1 cellular context compared by ENCODE assay signal in genomic region chr22:50342651-50343540, GRCh38.
TF ChIP-seq lines count a peak whose summit lies in the region.

Gene PPP6R2, plus strand, starts transcription at chr22:50343327. Its CDS starts 50,582 bp downstream, at chr22:50393909.

TF ChIP-seq in HepG2, 621 proteins besides CTCF, POLR2A, EP300 and RAD21 (continued from another document):
- 0 out of 4 replicates have a peak, but pooled peaks of 1 of the 2 experiments have one; percentile 3 for TF ChIP-seq ATF4 (CRISPR knock-in tag; IDR thresholded peaks at IDR 0.05)
- TF ChIP-seq ZNF547 (CRISPR knock-in tag; IDR thresholded peaks at IDR 0.05), result peak; percentile 55; the same call in 1 of the 2 replicates
- TF ChIP-seq ZBTB14 (CRISPR knock-in tag; IDR thresholded peaks at IDR 0.05), result peak; percentile 92
- no peak for TF ChIP-seq ZXDC (CRISPR knock-in tag; IDR thresholded peaks at IDR 0.05)
- no peak for TF ChIP-seq ZMYM3 (CRISPR knock-in tag; IDR thresholded peaks at IDR 0.05)
- peak; percentile 61; the same call in 1 of the 2 replicates for TF ChIP-seq TRAFD1 (CRISPR knock-in tag; IDR thresholded peaks at IDR 0.05; ENCODE audit: borderline replicate concordance)
- 0 out of 2 replicates have a peak, but pooled peaks have one; percentile 34 for TF ChIP-seq ZBED4 (CRISPR knock-in tag; IDR thresholded peaks at IDR 0.05; ENCODE audit: borderline replicate concordance)
- TF ChIP-seq PHB2 (IDR thresholded peaks at IDR 0.05; ENCODE audit: partially characterized antibody), result no peak
- peak; percentile 90 for TF ChIP-seq ZNF770 (CRISPR knock-in tag; IDR thresholded peaks at IDR 0.05)
- TF ChIP-seq BRD4 (CRISPR knock-in tag; IDR thresholded peaks at IDR 0.05), result 0 out of 2 replicates have a peak, but pooled peaks have one; percentile 40
- 0 out of 2 replicates have a peak, but pooled peaks have one; percentile 48 for TF ChIP-seq ZNF343 (CRISPR knock-in tag; IDR thresholded peaks at IDR 0.05)
- 0 out of 2 replicates have a peak, but pooled peaks have one; percentile 10 for TF ChIP-seq KDM3A (CRISPR knock-in tag; IDR thresholded peaks at IDR 0.05; ENCODE audit: low read depth)
- peak; percentile 71; the same call in 1 of the 2 replicates for TF ChIP-seq ZNF773 (CRISPR knock-in tag; IDR thresholded peaks at IDR 0.05; ENCODE audit: borderline replicate concordance)
- TF ChIP-seq MTERF4 (CRISPR knock-in tag; IDR thresholded peaks at IDR 0.05), result no peak
- peak; percentile 44; the same call in 1 of the 2 replicates for TF ChIP-seq POGZ (CRISPR knock-in tag; IDR thresholded peaks at IDR 0.05)
- TF ChIP-seq ZNF441 (CRISPR knock-in tag; IDR thresholded peaks at IDR 0.05; ENCODE audit: borderline replicate concordance), result 0 out of 2 replicates have a peak, but pooled peaks have one; percentile 21
- TF ChIP-seq YEATS4 (CRISPR knock-in tag; IDR thresholded peaks at IDR 0.05; ENCODE audit: borderline replicate concordance), result peak; percentile 8; the same call in 1 of the 2 replicates
- TF ChIP-seq POLR2AphosphoS5 (IDR thresholded peaks at IDR 0.05; ENCODE audit: low read depth, low read length), result peak; percentile 51
- no peak for TF ChIP-seq ZC3H4 (CRISPR knock-in tag; IDR thresholded peaks at IDR 0.05; ENCODE audit: borderline replicate concordance)
- peak; percentile 44; the same call in 1 of the 2 replicates for TF ChIP-seq POLR2G (IDR thresholded peaks at IDR 0.05; ENCODE audit: low read depth, low read length)
- TF ChIP-seq YY1 (IDR thresholded peaks at IDR 0.05; ENCODE audit: insufficient read depth, insufficient replicate concordance, low read depth, low read length), result peak; percentile 94
- TF ChIP-seq KDM5B (CRISPR knock-in tag; IDR thresholded peaks at IDR 0.05; ENCODE audit: borderline replicate concordance), result peak; percentile 52; the same call in 1 of the 2 replicates
- peak; percentile 81 for TF ChIP-seq ZFY (CRISPR knock-in tag; IDR thresholded peaks at IDR 0.05)
- 0 out of 2 replicates have a peak, but pooled peaks have one; percentile 62 for TF ChIP-seq HES4 (CRISPR knock-in tag; IDR thresholded peaks at IDR 0.05; ENCODE audit: borderline replicate concordance)
- TF ChIP-seq ARNT2 (CRISPR knock-in tag; IDR thresholded peaks at IDR 0.05; ENCODE audit: low read depth), result peak; percentile 48; the same call in 1 of the 2 replicates
- TF ChIP-seq YEATS2 (CRISPR knock-in tag; IDR thresholded peaks at IDR 0.05; ENCODE audit: borderline replicate concordance), result 0 out of 2 replicates have a peak, but pooled peaks have one; percentile 20
- 0 out of 2 replicates have a peak, but pooled peaks have one; percentile 35 for TF ChIP-seq ZNF558 (CRISPR knock-in tag; IDR thresholded peaks at IDR 0.05; ENCODE audit: borderline replicate concordance)
- TF ChIP-seq HDAC1 (CRISPR knock-in tag; IDR thresholded peaks at IDR 0.05), result 0 out of 2 replicates have a peak, but pooled peaks have one; percentile 7
- TF ChIP-seq MXI1 (IDR thresholded peaks at IDR 0.05; ENCODE audit: borderline replicate concordance, low read depth, low read length), result peak; percentile 22; the same call in 1 of the 3 replicates
- 0 out of 2 replicates have a peak, but pooled peaks have one; percentile 13 for TF ChIP-seq ZNF275 (CRISPR knock-in tag; IDR thresholded peaks at IDR 0.05; ENCODE audit: borderline replicate concordance)
- no peak for TF ChIP-seq SIN3B (IDR thresholded peaks at IDR 0.05; ENCODE audit: low read length)
- 0 out of 2 replicates have a peak, but pooled peaks have one; percentile 7 for TF ChIP-seq SMAD3 (CRISPR knock-in tag; IDR thresholded peaks at IDR 0.05)
- 0 out of 2 replicates have a peak, but pooled peaks have one; percentile 39 for TF ChIP-seq DMAP1 (CRISPR knock-in tag; IDR thresholded peaks at IDR 0.05)
TF ChIP-seq in HepG2: peak in this region for 66.
